21 cellular contexts compared by ENCODE assay signal in the genomic region with DNA sequence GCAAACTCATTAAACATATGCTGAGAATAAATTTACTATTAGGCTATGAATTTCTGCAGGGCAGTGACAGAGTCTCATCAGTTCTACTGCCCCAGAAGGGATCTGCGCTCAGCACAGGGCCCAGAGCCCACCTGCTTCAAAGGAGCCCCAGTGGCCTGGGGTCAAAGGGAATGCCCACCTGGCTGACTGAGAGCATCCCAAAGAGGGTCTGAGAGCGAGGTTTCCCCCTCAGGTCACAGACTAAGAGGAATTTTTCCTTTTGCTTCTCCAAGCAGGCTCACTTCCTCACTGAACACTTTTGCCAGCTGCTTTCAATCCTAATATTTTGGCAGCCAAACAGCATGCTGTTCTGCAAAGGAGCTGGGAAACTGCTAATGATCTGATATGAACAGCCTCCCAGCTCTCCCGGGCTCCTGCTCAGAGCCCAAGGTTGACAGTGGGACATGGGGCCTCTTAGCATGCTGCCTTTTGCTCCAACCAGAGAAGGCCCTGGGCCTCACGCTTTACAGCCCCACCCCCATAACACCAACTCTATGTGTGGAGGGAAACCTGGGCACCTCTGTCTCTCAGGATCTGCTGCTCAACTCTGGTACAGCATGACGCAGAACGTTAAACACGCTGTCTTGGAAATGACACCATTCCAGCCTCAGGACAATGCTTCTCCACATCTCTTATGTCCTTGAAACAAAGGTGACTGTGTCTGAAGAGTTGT.
DNase-seq lines count a peak whose midpoint lies in the region; ATAC-seq and TF ChIP-seq lines count a peak whose summit lies in the region.
"Had no signal": no experiment of that assay in that cellular context is flagged by ENCODE, and none has a peak within 500 bp of the region (broad histone marks: within the 10 kb centered on the region; RNA-seq: fewer than 3 reads in every experiment).

No MANE protein-coding gene starts in this region.

- H3K9me3 ChIP-seq in upper lobe of left lung = no peaks in the 10 kb centered on the region
- H3K9me3 ChIP-seq: A549, BLaER1, Peyer's patch had no signal

- TF ChIP-seq CTCF in WTC11 (IDR thresholded peaks at IDR 0.05) (no peak), upper lobe of left lung (IDR thresholded peaks at IDR 0.05) (no peak)

- CTCF ChIA-PET in WTC11 (lab: Charles Lee) = interaction anchor here (0.6 kb wide), 1 partner anchor 216 kb away, joined by 3 read pairs; no protein-coding TSS in a partner anchor

- H3K27ac ChIP-seq in upper lobe of left lung = no peak overlapping the region
- H3K27ac ChIP-seq: A549, BLaER1, Peyer's patch, SK-N-MC had no signal

- H3K27me3 ChIP-seq in upper lobe of left lung = no peaks in the 10 kb centered on the region
- H3K27me3 ChIP-seq in H7 (ENCODE audit: control insufficient read depth, insufficient read depth, low read length) = peaks cover 3% of the 10 kb centered on the region; the same call in 1 of the 2 replicates
- H3K27me3 ChIP-seq: BLaER1, Peyer's patch had no signal

- H3K4me3 ChIP-seq in upper lobe of left lung = no peak overlapping the region
- no peak overlapping the region for H3K4me3 ChIP-seq in H7 (ENCODE audit: insufficient read depth, low read depth, low read length)
- H3K4me3 ChIP-seq: A549, BLaER1, Peyer's patch, SK-N-MC had no signal

- no peak overlapping the region for H3K4me3 Mint-ChIP-seq in WTC11
- H3K4me3 Mint-ChIP-seq: CD4-positive, alpha-beta memory T cell; HFFc6 had no signal

- peaks cover 20% of the 10 kb centered on the region for H3K27me3 Mint-ChIP-seq in WTC11 (ENCODE audit: low read depth)

- no peaks in the 10 kb centered on the region for H3K4me1 ChIP-seq in upper lobe of left lung
- H3K4me1 ChIP-seq: A549, BLaER1, Peyer's patch had no signal

- peak; percentile 56 for ATAC-seq in Right ventricle myocardium inferior
- ATAC-seq in WTC11 = peak; percentile 46
- ATAC-seq in upper lobe of left lung (ENCODE audit: low FRiP score in 2 of 2) = peak; percentile 6 to 30
- ATAC-seq in activated CD4-positive, CD25-positive, alpha-beta regulatory T cell treated with anti-CD3 and anti-CD28 coated beads, Interleukin-2, amount 50 U/mL, for 24 hours = no peak
- ATAC-seq: A549 had no signal

- intact Hi-C loops in Right ventricle myocardium inferior (cut with DNase I) = no loop called here
- intact Hi-C loops in cardiac septum (cut with DNase I) = no loop called here

- TF ChIP-seq POLR2A in upper lobe of left lung (IDR thresholded peaks at IDR 0.05) = no peak

- H3K27ac Mint-ChIP-seq in WTC11 = no peak overlapping the region
- H3K27ac Mint-ChIP-seq: CD4-positive, alpha-beta memory T cell; HFFc6 had no signal

- POLR2A ChIA-PET in WTC11 (lab: Charles Lee) = no interaction called here

- no peak for TF ChIP-seq EP300 in upper lobe of left lung (IDR thresholded peaks at IDR 0.05)

- no peaks in the 10 kb centered on the region for H3K36me3 ChIP-seq in upper lobe of left lung
- no peaks in the 10 kb centered on the region for H3K36me3 ChIP-seq in H7 (replicated peaks; ENCODE audit: control insufficient read depth, insufficient read depth, low read length)
- H3K36me3 ChIP-seq: BLaER1, Peyer's patch had no signal

- peaks cover 5% of the 10 kb centered on the region for H3K4me1 Mint-ChIP-seq in WTC11

- DNase-seq in Right ventricle myocardium inferior (ENCODE audit: missing footprints) (no peak), cardiac septum (ENCODE audit: low spot score) (no peak), WTC11 (ENCODE audit: low spot score) (no peak), islet precursor cell (peak; percentile 36), upper lobe of left lung (no peak), GM19240 (ENCODE audit: insufficient read length, low spot score) (no peak), H7 (no peak)
- DNase-seq: CD4-positive, alpha-beta memory T cell; DMS53; EL; HFFc6; KG1; NCI-H1105 treated with DMSO at 0.1 percent for 48 hours; NCI-H187 treated with DMSO at 0.1 percent for 48 hours; NCI-H526 treated with DMSO at 0.1 percent for 48 hours; NK-92 treated with Interleukin-12 subunit alpha and Interleukin-12 subunit beta, amount 100 ng/mL, for 24 hours; Peyer's patch had no signal

- no peaks in the 10 kb centered on the region for H3K36me3 Mint-ChIP-seq in WTC11
- H3K36me3 Mint-ChIP-seq: CD4-positive, alpha-beta memory T cell had no signal

- no peaks in the 10 kb centered on the region for H3K9me3 Mint-ChIP-seq in WTC11
- H3K9me3 Mint-ChIP-seq: CD4-positive, alpha-beta memory T cell; HFFc6 had no signal

- 76 to 83% methylated on average over 6 of the region's 7 CpGs for WGBS in upper lobe of left lung, 2 donors

TF ChIP-seq in WTC11, 78 proteins besides CTCF, POLR2A, EP300 and RAD21:
- no peak for TF ChIP-seq PRRX2 (CRISPR knock-in tag; IDR thresholded peaks at IDR 0.05)
- TF ChIP-seq ZNF281 (CRISPR knock-in tag; IDR thresholded peaks at IDR 0.05) = no peak
- no peak for TF ChIP-seq ZNF219 (CRISPR knock-in tag; IDR thresholded peaks at IDR 0.05; ENCODE audit: borderline replicate concordance)
- TF ChIP-seq RELA (CRISPR knock-in tag; IDR thresholded peaks at IDR 0.05; ENCODE audit: borderline replicate concordance) = no peak
- no peak for TF ChIP-seq HMGA2 (CRISPR knock-in tag; IDR thresholded peaks at IDR 0.05)
- TF ChIP-seq ERG (CRISPR knock-in tag; IDR thresholded peaks at IDR 0.05) = no peak

Comparison
In these comparisons a context has a peak if more than half of its experiments do, and no peak if none do; other contexts are left out.
1. ATAC-seq: peak in Right ventricle myocardium inferior (single experiment), WTC11 (single experiment) and upper lobe of left lung (2 of 2); none in activated CD4-positive, CD25-positive, alpha-beta regulatory T cell treated with anti-CD3 and anti-CD28 coated beads, Interleukin-2, amount 50 U/mL, for 24 hours (0 of 2).